ENCODE assay signal across 14 cellular contexts in genomic region chr14:93926873-93927571, GRCh38. TPM values are rescaled to one million over a fixed set of nuclear protein-coding genes. Genes with fewer than 3 reads are reported as not detected.
DNase-seq lines count a peak whose midpoint lies in the region; ATAC-seq and TF ChIP-seq lines count a peak whose summit lies in the region.
"Had no signal": no experiment of that assay in that cellular context is flagged by ENCODE, and none has a peak within 500 bp of the region (broad histone marks: within the 10 kb centered on the region; RNA-seq: fewer than 3 reads in every experiment).

Gene FAM181A, plus strand, starts transcription at chr14:93927344. Its CDS starts 942 bp downstream, at chr14:93928286.

- TF ChIP-seq CTCF in endodermal cell (conservative IDR thresholded peaks at IDR 0.05) (no peak), thyroid gland (IDR thresholded peaks at IDR 0.05) (no peak)

- H3K79me2 ChIP-seq in mesendoderm (ENCODE audit: control insufficient read depth, insufficient read depth, low read length), result no peaks in the 10 kb centered on the region

- no peak within 1 kb of the TSS for H2BK5ac ChIP-seq in mesendoderm (ENCODE audit: low read length)

- no peak within 1 kb of the TSS for H3K4me3 ChIP-seq in endodermal cell (ENCODE audit: low read length)
- H3K4me3 ChIP-seq in mesendoderm (ENCODE audit: low read length), result no peak within 1 kb of the TSS
- no peak within 1 kb of the TSS for H3K4me3 ChIP-seq in thyroid gland (replicated peaks in 1 of 3)
- H3K4me3 ChIP-seq: BLaER1, MG63 had no signal

- intact Hi-C loops in thyroid gland (cut with DNase I), result no loop called here

- no peaks in the 10 kb centered on the region for H3K4me1 ChIP-seq in endodermal cell (ENCODE audit: control insufficient read depth, insufficient read depth, low read length)
- H3K4me1 ChIP-seq in mesendoderm (ENCODE audit: control insufficient read depth, low read depth, low read length), result no peaks in the 10 kb centered on the region
- peaks cover 12 to 14% of the 10 kb centered on the region in 2 donors for H3K4me1 ChIP-seq in thyroid gland

- no peak within 1 kb of the TSS for H3K4me2 ChIP-seq in mesendoderm (ENCODE audit: low read length)
- H3K4me2 ChIP-seq: BLaER1 had no signal

- H3K4me1 Mint-ChIP-seq in endodermal cell, result no peaks in the 10 kb centered on the region

- no peaks in the 10 kb centered on the region for H3K9me3 ChIP-seq in endodermal cell (ENCODE audit: control insufficient read depth, low read length)
- H3K9me3 ChIP-seq in thyroid gland, result no peaks in the 10 kb centered on the region
- H3K9me3 ChIP-seq: BLaER1, MG63 had no signal

- H3K4ac ChIP-seq in mesendoderm (ENCODE audit: low read depth, low read length), result no peak within 1 kb of the TSS

- WGBS in endodermal cell (ENCODE audit: insufficient coverage in 1 of 2, insufficient read length in 1 of 2), 2 experiments, result 60 to 89% methylated on average over 4 to 31 of the region's 31 CpGs
- WGBS in mesendoderm (ENCODE audit: extremely low coverage, insufficient coverage, low lambda C conversion rate), result no CpG with 5 or more reads among the region's 31 CpGs
- 22 to 28% methylated on average over 19 to 31 of the region's 31 CpGs for WGBS in thyroid gland, 2 donors

- ATAC-seq in HG03025 (IDR thresholded peaks at IDR 0.05; ENCODE audit: low FRiP score, unreplicated experiment) (no peak), GM18505 (IDR thresholded peaks at IDR 0.05; ENCODE audit: unreplicated experiment) (no peak)

- no peak within 1 kb of the TSS for H2BK15ac ChIP-seq in mesendoderm (replicated peaks; ENCODE audit: low read depth)

- no peaks in the 10 kb centered on the region for H3K27me3 Mint-ChIP-seq in endodermal cell (ENCODE audit: insufficient read depth)

- no peak within 1 kb of the TSS for H3K18ac ChIP-seq in mesendoderm (ENCODE audit: low read length)

- H3K56ac ChIP-seq in mesendoderm (ENCODE audit: low read length), result no peak within 1 kb of the TSS

- no peak within 1 kb of the TSS for H3K4me3 Mint-ChIP-seq in endodermal cell

- H3K9me3 Mint-ChIP-seq in endodermal cell, result no peaks in the 10 kb centered on the region

- H3K27me3 ChIP-seq in endodermal cell (ENCODE audit: control insufficient read depth, insufficient read depth, low read length, poor library complexity, severe bottlenecking) (no peaks in the 10 kb centered on the region), mesendoderm (ENCODE audit: insufficient read depth, low read length, poor library complexity) (no peaks in the 10 kb centered on the region), thyroid gland (no peaks in the 10 kb centered on the region)
- H3K27me3 ChIP-seq: BLaER1, MG63 had no signal

- peak within 1 kb of the TSS; percentile 99 for H3K27ac ChIP-seq in endodermal cell (ENCODE audit: low read depth, low read length)
- H3K27ac ChIP-seq in mesendoderm (ENCODE audit: low read depth, low read length), result no peak within 1 kb of the TSS
- H3K27ac ChIP-seq in thyroid gland, result peak within 1 kb of the TSS; percentile 13 to 58 (median 53)
- H3K27ac ChIP-seq: BLaER1 had no signal

- TF ChIP-seq POLR2A in thyroid gland (IDR thresholded peaks at IDR 0.05) (no peak), GM18505 (IDR thresholded peaks at IDR 0.05; ENCODE audit: borderline replicate concordance, extremely low read depth, insufficient read depth, insufficient read length) (no peak)

- peak within 1 kb of the TSS; percentile 89 for H3K23ac ChIP-seq in mesendoderm (ENCODE audit: low read length)

- no peak within 1 kb of the TSS for H3K27ac Mint-ChIP-seq in endodermal cell

- H4K8ac ChIP-seq in mesendoderm (ENCODE audit: low read depth, low read length), result no peak within 1 kb of the TSS

- H3K36me3 Mint-ChIP-seq in endodermal cell (ENCODE audit: low read depth), result no peaks in the 10 kb centered on the region

- H3K36me3 ChIP-seq in endodermal cell (ENCODE audit: control insufficient read depth, insufficient read depth, low read length) (no peaks in the 10 kb centered on the region), mesendoderm (ENCODE audit: control insufficient read depth, insufficient read depth, low read length) (no peaks in the 10 kb centered on the region), thyroid gland (no peaks in the 10 kb centered on the region)
- H3K36me3 ChIP-seq: BLaER1, MG63 had no signal

- H3K9ac ChIP-seq in endodermal cell (ENCODE audit: extremely low read depth, low read length, poor library complexity, severe bottlenecking) (no peak within 1 kb of the TSS), mesendoderm (ENCODE audit: low read length) (no peak within 1 kb of the TSS)
- H3K9ac ChIP-seq: BLaER1 had no signal

- no peak within 1 kb of the TSS for H4K5ac ChIP-seq in mesendoderm (ENCODE audit: low read length)

- H2BK120ac ChIP-seq in mesendoderm (ENCODE audit: low read depth, low read length), result no peak within 1 kb of the TSS

- DNase-seq in NCI-H774 (lab: John Stamatoyannopoulos, UW) (peak; percentile 55), endodermal cell (no peak), mesendoderm (no peak), thyroid gland (peak; percentile 74 to 85), A172 (ENCODE audit: low spot score) (no peak), NOMO-1 (lab: John Stamatoyannopoulos, UW; ENCODE audit: unreplicated experiment in 2 of 2) (no peak)
- DNase-seq: activated naive CD4-positive, alpha-beta T cell treated with anti-CD3 and anti-CD28 coated beads, Interleukin-2, amount 50 U/mL, for 16 hours; MG63; NCI-H526 treated with DMSO at 0.1 percent for 48 hours; trophoblast cell had no signal

- H2AK5ac ChIP-seq in mesendoderm (ENCODE audit: low read length), result no peak within 1 kb of the TSS

- no peaks in the 10 kb centered on the region for H3K79me1 ChIP-seq in mesendoderm (ENCODE audit: low read length)

RNA-seq across cellular contexts. Expression of gene FAM181A, which starts in this region (rescaled TPM):
- not detected for total RNA-seq in endodermal cell
- polyA plus RNA-seq in endodermal cell (2013, experiment 1 of 2), result 13.0 TPM
- 11.0 TPM for polyA plus RNA-seq in endodermal cell (2013, experiment 2 of 2)
- polyA plus RNA-seq in mesendoderm (2013, experiment 1 of 2), result not detected
- not detected for polyA plus RNA-seq in mesendoderm (2013, experiment 2 of 2)
- total RNA-seq in thyroid gland, result 1 to 10 TPM in 1 of 4 donors, under 1 TPM in 3; 0.40 to 3.6 (median 0.63) TPM
- not detected in 2 replicates for total RNA-seq in A172 (2014; rRNA removed; shearing (Covaris generic))
- total RNA-seq: lung microvascular endothelial cell had no signal

Comparison
In these comparisons a context has a peak if more than half of its experiments do, and no peak if none do; other contexts are left out.
1. DNase-seq: peak in NCI-H774 (single experiment) and thyroid gland (2 of 2); none in endodermal cell (single experiment), mesendoderm (single experiment), A172 (single experiment) and NOMO-1 (0 of 2).